27 cellular contexts compared by ENCODE assay signal in the genomic region with DNA sequence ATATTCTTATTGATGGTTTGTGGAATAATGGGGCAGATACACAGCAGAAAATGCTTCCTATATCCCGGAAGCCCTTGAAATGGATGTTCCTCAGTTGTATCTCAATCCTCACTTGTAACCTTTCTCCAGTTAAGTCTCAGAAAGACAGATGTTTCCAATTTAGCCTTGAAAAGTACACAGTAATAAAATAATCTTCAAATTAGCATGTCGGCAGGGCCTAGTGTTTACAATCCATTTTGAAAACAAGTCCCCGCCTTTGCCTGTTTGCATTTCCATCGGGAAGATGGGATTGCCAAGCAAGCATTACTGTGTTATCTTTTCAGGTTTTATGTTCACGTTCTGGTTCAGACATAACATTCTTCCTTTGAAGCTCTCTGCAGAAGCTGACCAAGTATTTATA. TPM values are rescaled to one million over a fixed set of nuclear protein-coding genes. Genes with fewer than 3 reads are reported as not detected.
DNase-seq lines count a peak whose midpoint lies in the region; FAIRE-seq and TF ChIP-seq lines count a peak whose summit lies in the region.
"Had no signal": no experiment of that assay in that cellular context is flagged by ENCODE, and none has a peak within 500 bp of the region (broad histone marks: within the 10 kb centered on the region; RNA-seq: fewer than 3 reads in every experiment).

No MANE protein-coding gene starts in this region.

- 36 to 55% (median 48%) methylated on average over 5 of the region's 5 CpGs for WGBS in small intestine, 3 donors

- H3K27me3 ChIP-seq in small intestine (ENCODE audit: control insufficient read depth in 2 of 2, insufficient read depth in 2 of 2, low read length in 2 of 2) (no peaks in the 10 kb centered on the region), Peyer's patch (no peaks in the 10 kb centered on the region)

- H3K4me3 ChIP-seq in SK-N-MC (no peak overlapping the region; the same call in 1 of the 2 replicates), small intestine (ENCODE audit: low read depth in 1 of 2, low read length in 2 of 2) (no peak overlapping the region), Peyer's patch (no peak overlapping the region)
- H3K4me3 ChIP-seq: HAP-1 had no signal

- no peak for FAIRE-seq in small intestine (lab: Jason Lieb, UNC)
- FAIRE-seq: GM12891 had no signal

- H3K9ac ChIP-seq in SK-N-MC (ENCODE audit: insufficient read length) = no peak overlapping the region
- H3K9ac ChIP-seq: KMS-11 had no signal

- no peaks in the 10 kb centered on the region for H3K4me1 ChIP-seq in small intestine (ENCODE audit: control insufficient read depth in 2 of 2, insufficient read depth in 1 of 2, low read depth in 1 of 2, low read length in 1 of 2)
- no peaks in the 10 kb centered on the region for H3K4me1 ChIP-seq in Peyer's patch

- no peak for TF ChIP-seq POLR2A in Peyer's patch (IDR thresholded peaks at IDR 0.05)

- TF ChIP-seq CTCF in Peyer's patch (IDR thresholded peaks at IDR 0.05) = no peak

- H3K9me3 ChIP-seq in SK-N-MC (ENCODE audit: low read depth, low read length) (no peaks in the 10 kb centered on the region), small intestine (ENCODE audit: control insufficient read depth, low read depth) (no peaks in the 10 kb centered on the region), Peyer's patch (no peaks in the 10 kb centered on the region)
- H3K9me3 ChIP-seq: HAP-1 had no signal

- H3K27ac ChIP-seq in SK-N-MC (no peak overlapping the region; the same call in 1 of the 2 replicates), small intestine (ENCODE audit: low read depth in 1 of 2, low read length in 1 of 2) (no peak overlapping the region), Peyer's patch (no peak overlapping the region)
- H3K27ac ChIP-seq: 22Rv1, C4-2B, KMS-11, RWPE1 had no signal

- DNase-seq in NCI-H2081 (lab: John Stamatoyannopoulos, UW) (peak; percentile 15 to 18), NCI-H2081 treated with DMSO at 0.1 percent for 48 hours (lab: John Stamatoyannopoulos, UW) (no peak), SK-N-MC (ENCODE audit: low read depth, low spot score) (peak; percentile 62), fibroblast of peridontal ligament (ENCODE audit: extremely low read depth) (peak; percentile 63), small intestine (peak; percentile 29), Peyer's patch (no peak), NCI-H510A (lab: John Stamatoyannopoulos, UW) (no peak)
- no peak for DNase-seq in NK-92 treated with Interleukin-12 subunit alpha and Interleukin-12 subunit beta, amount 100 ng/mL, for 24 hours (lab: John Stamatoyannopoulos, UW)
- DNase-seq: CD8-positive, alpha-beta memory T cell; DMS 273 treated with DMSO at 0.1 percent for 48 hours; DMS79; EL; GDM1; GOT3; IMR-90; NCI-H1048; NCI-H1694; NCI-H2029 treated with DMSO at 0.1 percent for 48 hours; NCI-H2171; NCI-H524 treated with DMSO at 0.1 percent for 48 hours; SHP77 treated with DMSO at 0.1 percent for 48 hours had no signal

- H3K36me3 ChIP-seq in SK-N-MC (ENCODE audit: insufficient read depth, low read length) (no peaks in the 10 kb centered on the region), small intestine (ENCODE audit: control insufficient read depth in 2 of 2, insufficient read depth in 2 of 2, low read length in 2 of 2) (no peaks in the 10 kb centered on the region), Peyer's patch (no peaks in the 10 kb centered on the region)
- H3K36me3 ChIP-seq: HAP-1 had no signal

RNA-seq across cellular contexts. Expression of a gene that starts 41.5 kb away (rescaled TPM):
- polyA plus RNA-seq in small intestine = 1 to 10 TPM; 7.3 to 9.4 (median 7.4) TPM
- total RNA-seq in Peyer's patch = 10 to 100 TPM; 11.5 to 27.2 (median 16.5) TPM

Comparison
In these comparisons a context has a peak if more than half of its experiments do, and no peak if none do; other contexts are left out.
1. DNase-seq: peak in NCI-H2081 (2 of 2), SK-N-MC (single experiment), fibroblast of peridontal ligament (single experiment) and small intestine (single experiment); none in NCI-H2081 treated with DMSO at 0.1 percent for 48 hours (single experiment), NK-92 treated with Interleukin-12 subunit alpha and Interleukin-12 subunit beta, amount 100 ng/mL, for 24 hours (single experiment), Peyer's patch (0 of 3) and NCI-H510A (single experiment).